In genomic region chr1:56574794-56575193, GRCh38 we compare ENCODE assay signal across 1 cellular context.
TF ChIP-seq lines count a peak whose summit lies in the region.

No MANE protein-coding gene starts in this region.

TF ChIP-seq in GM23338, 12 proteins besides CTCF, POLR2A, EP300 and RAD21 (continued from another document):
- TF ChIP-seq, protein P1, sequence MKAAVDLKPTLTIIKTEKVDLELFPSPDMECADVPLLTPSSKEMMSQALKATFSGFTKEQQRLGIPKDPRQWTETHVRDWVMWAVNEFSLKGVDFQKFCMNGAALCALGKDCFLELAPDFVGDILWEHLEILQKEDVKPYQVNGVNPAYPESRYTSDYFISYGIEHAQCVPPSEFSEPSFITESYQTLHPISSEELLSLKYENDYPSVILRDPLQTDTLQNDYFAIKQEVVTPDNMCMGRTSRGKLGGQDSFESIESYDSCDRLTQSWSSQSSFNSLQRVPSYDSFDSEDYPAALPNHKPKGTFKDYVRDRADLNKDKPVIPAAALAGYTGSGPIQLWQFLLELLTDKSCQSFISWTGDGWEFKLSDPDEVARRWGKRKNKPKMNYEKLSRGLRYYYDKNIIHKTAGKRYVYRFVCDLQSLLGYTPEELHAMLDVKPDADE (IDR thresholded peaks at IDR 0.05) = no peak
- TF ChIP-seq EZH2phosphoT487 (IDR thresholded peaks at IDR 0.05; ENCODE audit: unreplicated experiment) = no peak
- TF ChIP-seq ZNF331 (CRISPR knock-in tag; IDR thresholded peaks at IDR 0.05; ENCODE audit: low read depth) = no peak
